ENCODE assay signal across 26 cellular contexts in the genomic region with DNA sequence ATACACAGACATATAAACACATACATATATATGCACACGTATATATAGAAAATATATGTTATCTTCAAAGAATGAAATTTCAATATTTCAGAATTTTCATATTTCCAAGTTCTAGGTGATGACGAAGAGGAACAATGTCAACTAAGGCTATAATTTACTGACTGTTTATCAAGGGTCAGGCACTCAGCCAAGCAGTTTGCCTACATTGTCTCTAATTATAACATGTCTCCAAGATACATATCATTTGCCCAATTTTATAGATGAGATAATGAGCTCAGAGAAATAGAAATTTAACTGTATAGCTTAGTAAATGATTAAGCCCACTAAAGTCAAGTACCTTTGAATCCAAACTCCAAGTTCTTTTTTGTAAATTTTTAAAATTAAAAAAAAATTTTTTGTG.
"Had no signal": no experiment of that assay in that cellular context is flagged by ENCODE, and none has a peak within 500 bp of the region (broad histone marks: within the 10 kb centered on the region; RNA-seq: fewer than 3 reads in every experiment).

No MANE protein-coding gene starts in this region.

- H3K27ac ChIP-seq: ascending aorta, cardiac muscle cell, SJCRH30, SK-N-MC had no signal

- H3K4me1 ChIP-seq: ascending aorta, SJCRH30 had no signal

- DNase-seq: activated CD4-positive, alpha-beta T cell treated with anti-CD3 and anti-CD28 coated beads for 36 hours; activated CD4-positive, alpha-beta T cell treated with anti-CD3 and anti-CD28 coated beads, Interleukin-2, amount 10 ng/mL, durations not matched to agents 7 days and 5 days; activated CD4-positive, alpha-beta T cell treated with anti-CD3 and anti-CD28 coated beads, Interleukin-2, amount 50 U/mL, for 48 hours; activated CD8-positive, alpha-beta T cell treated with anti-CD3 and anti-CD28 coated beads, Interleukin-2, amount 10 ng/mL, durations not matched to agents 7 days and 5 days; activated gamma-delta T cell; activated naive CD4-positive, alpha-beta T cell treated with Interleukin-2 at 50 U/mL for 16 hours; activated naive CD8-positive, alpha-beta T cell treated with anti-CD3 and anti-CD28 coated beads, Interleukin-2, amount 10 ng/mL, durations not matched to agents 7 days and 5 days; activated T-cell treated with anti-CD3 and anti-CD28 coated beads, Interleukin-2, amount 50 U/mL, for 24 hours; amygdala; NCI-H1092 treated with DMSO at 0.1 percent for 48 hours; NCI-H146; NCI-H187; NCI-H2029 treated with DMSO at 0.1 percent for 48 hours; NCI-H345; NCI-H526; NCI-H774; SHP77; SJCRH30; T1000 had no signal

- H3K9me3 ChIP-seq: ascending aorta had no signal

- H3K4me3 ChIP-seq: ascending aorta, cardiac muscle cell, K562, SJCRH30, SK-N-MC had no signal

- H3K27me3 ChIP-seq: ascending aorta, cardiac muscle cell, SJCRH30 had no signal

- ATAC-seq: activated CD4-positive, alpha-beta T cell treated with anti-CD3 and anti-CD28 coated beads for 36 hours; activated CD4-positive, CD25-positive, alpha-beta regulatory T cell treated with anti-CD3 and anti-CD28 coated beads, Interleukin-2, amount 50 U/mL, for 24 hours; activated CD8-positive, alpha-beta T cell treated with anti-CD3 and anti-CD28 coated beads, Interleukin-2, amount 10 ng/mL, durations not matched to agents 7 days and 5 days; K562; Panc1; WTC11 had no signal

- H3K36me3 ChIP-seq: ascending aorta, cardiac muscle cell, SJCRH30 had no signal
